Comparison of ENCODE assay signal across 8 cellular contexts in the genomic region with DNA sequence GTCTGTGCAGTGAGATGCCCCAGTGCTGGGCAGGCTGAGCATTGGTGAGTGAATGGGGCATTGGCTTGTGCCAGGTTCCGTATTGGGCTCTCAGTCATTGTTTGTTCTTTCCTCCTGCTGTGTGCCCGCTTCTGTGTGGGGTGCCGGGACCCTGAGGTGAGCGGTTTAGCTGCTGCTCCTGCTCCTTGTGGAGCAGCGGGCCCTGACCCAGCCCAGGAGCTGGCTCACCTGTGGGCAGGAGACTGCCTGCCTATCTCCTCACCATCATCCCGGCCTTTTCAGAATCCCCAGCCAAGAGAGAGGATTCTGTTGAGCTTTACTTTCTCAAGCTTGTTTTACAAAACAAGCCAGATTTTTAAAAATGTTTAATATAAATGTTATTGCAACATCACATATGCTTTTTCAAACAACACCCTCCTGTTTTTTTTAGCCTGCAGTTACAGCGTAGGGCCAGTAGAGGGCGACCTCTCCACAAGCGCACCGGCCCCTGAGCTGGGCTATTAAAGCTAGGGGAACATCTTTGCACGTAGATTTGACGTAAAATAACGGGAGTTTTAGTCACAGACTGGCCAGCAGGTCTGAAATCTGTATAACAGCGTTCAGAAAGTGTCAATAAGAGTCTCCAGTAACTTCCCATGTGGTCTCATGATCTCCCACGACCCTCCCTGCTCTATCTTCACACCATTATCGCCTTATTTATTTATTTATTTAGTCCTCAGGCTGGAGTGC. TPM values are rescaled to one million over a fixed set of nuclear protein-coding genes. Genes with fewer than 3 reads are reported as not detected.
DNase-seq lines count a peak whose midpoint lies in the region; ATAC-seq and TF ChIP-seq lines count a peak whose summit lies in the region.

No MANE protein-coding gene starts in this region.

- no peak overlapping the region for H3K4me3 Mint-ChIP-seq in CD4-positive, alpha-beta T cell
- no peak overlapping the region for H3K4me3 Mint-ChIP-seq in naive thymus-derived CD8-positive, alpha-beta T cell

- no peak overlapping the region for H3K4me3 ChIP-seq in HL-60 (replicated peaks; ENCODE audit: insufficient read depth, low read length)

- no peak overlapping the region for H3K27ac Mint-ChIP-seq in CD4-positive, alpha-beta T cell
- peak overlapping the region; percentile 19 to 89 (median 55) for H3K27ac Mint-ChIP-seq in naive thymus-derived CD8-positive, alpha-beta T cell

- H3K27me3 ChIP-seq in CD4-positive, alpha-beta T cell (ENCODE audit: control insufficient read depth, insufficient read depth, low read length) = no peaks in the 10 kb centered on the region
- H3K27me3 ChIP-seq in HL-60 (ENCODE audit: insufficient read depth, poor library complexity, severe bottlenecking) = no peaks in the 10 kb centered on the region

- peak; percentile 98 for TF ChIP-seq CTCF in CD4-positive, alpha-beta T cell (IDR thresholded peaks at IDR 0.05)
- peak; percentile 97 for TF ChIP-seq CTCF in HL-60 (IDR thresholded peaks at IDR 0.05; ENCODE audit: insufficient read depth, low read length)

- POLR2A ChIA-PET in CD4-positive, alpha-beta T cell (lab: Charles Lee) = interaction anchor here (0.7 to 1.4 kb wide), 6 partner anchors 15 to 47 kb away, joined by 4 to 8 read pairs (median 5); no protein-coding TSS in a partner anchor
- POLR2A ChIA-PET in naive thymus-derived CD8-positive, alpha-beta T cell (lab: Charles Lee) = interaction anchor here (0.9 to 1.6 kb wide), 2 partner anchors 21 to 42 kb away, joined by 3 to 18 read pairs; no protein-coding TSS in a partner anchor

- H3K27ac ChIP-seq in CD4-positive, alpha-beta T cell (ENCODE audit: low read depth, low read length) = no peak overlapping the region
- no peak overlapping the region for H3K27ac ChIP-seq in HL-60 (replicated peaks)

- no peaks in the 10 kb centered on the region for H3K9me3 Mint-ChIP-seq in CD4-positive, alpha-beta T cell
- no peaks in the 10 kb centered on the region for H3K9me3 Mint-ChIP-seq in naive thymus-derived CD8-positive, alpha-beta T cell

- CTCF ChIA-PET in CD4-positive, alpha-beta T cell (lab: Charles Lee) = interaction anchor here (0.5 to 4.3 kb wide), 32 partner anchors 11 to 309 kb away, joined by 3 to 67 read pairs (median 4); partner anchors contain the start of gene RELT

- ATAC-seq in CD4-positive, alpha-beta T cell (ENCODE audit: poor library complexity) = peak; percentile 94
- peak; percentile 88 to 90 for ATAC-seq in naive thymus-derived CD8-positive, alpha-beta T cell
- ATAC-seq in HG02973 (IDR thresholded peaks at IDR 0.05; ENCODE audit: unreplicated experiment) = no peak

- DNase-seq in CD4-positive, alpha-beta T cell = peak; percentile 36 to 65 (median 50)
- DNase-seq in HL-60 (ENCODE audit: low read depth in 1 of 2, low spot score in 1 of 2) = peak; percentile 72 to 80
- DNase-seq in NCI-H82 treated with DMSO at 0.1 percent for 48 hours (lab: John Stamatoyannopoulos, UW; ENCODE audit: unreplicated experiment) = peak; percentile 13
- DNase-seq in activated CD8-positive, alpha-beta memory T cell treated with anti-CD3 and anti-CD28 coated beads for 24 hours = peak; percentile 71
- DNase-seq in epidermal melanocyte (ENCODE audit: insufficient read length, low spot score) = peak; percentile 98
- DNase-seq in naive thymus-derived CD8-positive, alpha-beta T cell = peak; percentile 37 to 81 (median 70)
- peak; percentile 50 for DNase-seq in stromal cell of bone marrow (ENCODE audit: low read depth)

- no peaks in the 10 kb centered on the region for H3K9me3 ChIP-seq in CD4-positive, alpha-beta T cell (ENCODE audit: control insufficient read depth, low read length)

- H3K36me3 Mint-ChIP-seq in CD4-positive, alpha-beta T cell (ENCODE audit: low read depth) = no peaks in the 10 kb centered on the region
- H3K36me3 Mint-ChIP-seq in naive thymus-derived CD8-positive, alpha-beta T cell = no peaks in the 10 kb centered on the region

- H3K4me1 Mint-ChIP-seq in CD4-positive, alpha-beta T cell (ENCODE audit: low read depth) = no peaks in the 10 kb centered on the region
- H3K4me1 Mint-ChIP-seq in naive thymus-derived CD8-positive, alpha-beta T cell = peaks cover 0 to 13% (median 1%) of the 10 kb centered on the region in 4 donors

- no peaks in the 10 kb centered on the region for H3K27me3 Mint-ChIP-seq in CD4-positive, alpha-beta T cell
- H3K27me3 Mint-ChIP-seq in naive thymus-derived CD8-positive, alpha-beta T cell = peaks cover 0 to 3% (median 0%) of the 10 kb centered on the region in 5 donors

- intact Hi-C loops in CD4-positive, alpha-beta T cell (cut with DNase I, micrococcal nuclease) = loop anchor here (1.0 kb wide), 4 partner anchors 25 to 310 kb away; partner anchors contain the start of gene RELT (in 2 of the 2)

RNA-seq across cellular contexts. Expression of gene RELT, which starts 25.1 kb away (rescaled TPM):
- 100 to 1,000 TPM; 107 to 114 TPM for total RNA-seq in CD4-positive, alpha-beta T cell
- 10 to 100 TPM; 11.7 to 12.8 TPM for total RNA-seq in naive thymus-derived CD8-positive, alpha-beta T cell
- 1 to 10 TPM; 1.3 to 3.3 (median 2.7) TPM for polyA plus RNA-seq in naive thymus-derived CD8-positive, alpha-beta T cell

RNA-seq across cellular contexts. Expression of gene ARHGEF17, which starts 43.0 kb away (rescaled TPM):
- total RNA-seq in CD4-positive, alpha-beta T cell = not detected
- total RNA-seq in naive thymus-derived CD8-positive, alpha-beta T cell = not detected
- under 1 TPM in 1 of 3 donors, not detected in 2; 0.19 TPM for polyA plus RNA-seq in naive thymus-derived CD8-positive, alpha-beta T cell

Comparison
In these comparisons a context has a peak if more than half of its experiments do, and no peak if none do; other contexts are left out.
1. DNase-seq: peak in every context shown above with its lines; median percentile 98 in epidermal melanocyte; 76 in HL-60; 71 in activated CD8-positive, alpha-beta memory T cell treated with anti-CD3 and anti-CD28 coated beads for 24 hours; 70 in naive thymus-derived CD8-positive, alpha-beta T cell; 50 in CD4-positive, alpha-beta T cell; 50 in stromal cell of bone marrow; 13 in NCI-H82 treated with DMSO at 0.1 percent for 48 hours.
2. RNA of gene RELT, which starts 25.1 kb away (total RNA-seq): 107 to 114 TPM in CD4-positive, alpha-beta T cell; 11.7 to 12.8 TPM in naive thymus-derived CD8-positive, alpha-beta T cell; every median in the first group is over 4 times any median in the second.